ENCODE assay signal across 2 cellular contexts in genomic region chr9:129070670-129071525, GRCh38.
TF ChIP-seq lines count a peak whose summit lies in the region.

No MANE protein-coding gene starts in this region.

TF ChIP-seq in GM23338, 12 proteins besides CTCF, POLR2A, EP300 and RAD21 (continued from another document):
- TF ChIP-seq STAT1 (IDR thresholded peaks at IDR 0.05; ENCODE audit: unreplicated experiment) (no peak), POLR2AphosphoS5 (IDR thresholded peaks at IDR 0.05; ENCODE audit: low read depth) (no peak), EZH2 (IDR thresholded peaks at IDR 0.05; ENCODE audit: low read depth, unreplicated experiment) (no peak), CREB1 (CRISPR knock-in tag; IDR thresholded peaks at IDR 0.05; ENCODE audit: low read depth) (no peak)
- TF ChIP-seq, protein P1, sequence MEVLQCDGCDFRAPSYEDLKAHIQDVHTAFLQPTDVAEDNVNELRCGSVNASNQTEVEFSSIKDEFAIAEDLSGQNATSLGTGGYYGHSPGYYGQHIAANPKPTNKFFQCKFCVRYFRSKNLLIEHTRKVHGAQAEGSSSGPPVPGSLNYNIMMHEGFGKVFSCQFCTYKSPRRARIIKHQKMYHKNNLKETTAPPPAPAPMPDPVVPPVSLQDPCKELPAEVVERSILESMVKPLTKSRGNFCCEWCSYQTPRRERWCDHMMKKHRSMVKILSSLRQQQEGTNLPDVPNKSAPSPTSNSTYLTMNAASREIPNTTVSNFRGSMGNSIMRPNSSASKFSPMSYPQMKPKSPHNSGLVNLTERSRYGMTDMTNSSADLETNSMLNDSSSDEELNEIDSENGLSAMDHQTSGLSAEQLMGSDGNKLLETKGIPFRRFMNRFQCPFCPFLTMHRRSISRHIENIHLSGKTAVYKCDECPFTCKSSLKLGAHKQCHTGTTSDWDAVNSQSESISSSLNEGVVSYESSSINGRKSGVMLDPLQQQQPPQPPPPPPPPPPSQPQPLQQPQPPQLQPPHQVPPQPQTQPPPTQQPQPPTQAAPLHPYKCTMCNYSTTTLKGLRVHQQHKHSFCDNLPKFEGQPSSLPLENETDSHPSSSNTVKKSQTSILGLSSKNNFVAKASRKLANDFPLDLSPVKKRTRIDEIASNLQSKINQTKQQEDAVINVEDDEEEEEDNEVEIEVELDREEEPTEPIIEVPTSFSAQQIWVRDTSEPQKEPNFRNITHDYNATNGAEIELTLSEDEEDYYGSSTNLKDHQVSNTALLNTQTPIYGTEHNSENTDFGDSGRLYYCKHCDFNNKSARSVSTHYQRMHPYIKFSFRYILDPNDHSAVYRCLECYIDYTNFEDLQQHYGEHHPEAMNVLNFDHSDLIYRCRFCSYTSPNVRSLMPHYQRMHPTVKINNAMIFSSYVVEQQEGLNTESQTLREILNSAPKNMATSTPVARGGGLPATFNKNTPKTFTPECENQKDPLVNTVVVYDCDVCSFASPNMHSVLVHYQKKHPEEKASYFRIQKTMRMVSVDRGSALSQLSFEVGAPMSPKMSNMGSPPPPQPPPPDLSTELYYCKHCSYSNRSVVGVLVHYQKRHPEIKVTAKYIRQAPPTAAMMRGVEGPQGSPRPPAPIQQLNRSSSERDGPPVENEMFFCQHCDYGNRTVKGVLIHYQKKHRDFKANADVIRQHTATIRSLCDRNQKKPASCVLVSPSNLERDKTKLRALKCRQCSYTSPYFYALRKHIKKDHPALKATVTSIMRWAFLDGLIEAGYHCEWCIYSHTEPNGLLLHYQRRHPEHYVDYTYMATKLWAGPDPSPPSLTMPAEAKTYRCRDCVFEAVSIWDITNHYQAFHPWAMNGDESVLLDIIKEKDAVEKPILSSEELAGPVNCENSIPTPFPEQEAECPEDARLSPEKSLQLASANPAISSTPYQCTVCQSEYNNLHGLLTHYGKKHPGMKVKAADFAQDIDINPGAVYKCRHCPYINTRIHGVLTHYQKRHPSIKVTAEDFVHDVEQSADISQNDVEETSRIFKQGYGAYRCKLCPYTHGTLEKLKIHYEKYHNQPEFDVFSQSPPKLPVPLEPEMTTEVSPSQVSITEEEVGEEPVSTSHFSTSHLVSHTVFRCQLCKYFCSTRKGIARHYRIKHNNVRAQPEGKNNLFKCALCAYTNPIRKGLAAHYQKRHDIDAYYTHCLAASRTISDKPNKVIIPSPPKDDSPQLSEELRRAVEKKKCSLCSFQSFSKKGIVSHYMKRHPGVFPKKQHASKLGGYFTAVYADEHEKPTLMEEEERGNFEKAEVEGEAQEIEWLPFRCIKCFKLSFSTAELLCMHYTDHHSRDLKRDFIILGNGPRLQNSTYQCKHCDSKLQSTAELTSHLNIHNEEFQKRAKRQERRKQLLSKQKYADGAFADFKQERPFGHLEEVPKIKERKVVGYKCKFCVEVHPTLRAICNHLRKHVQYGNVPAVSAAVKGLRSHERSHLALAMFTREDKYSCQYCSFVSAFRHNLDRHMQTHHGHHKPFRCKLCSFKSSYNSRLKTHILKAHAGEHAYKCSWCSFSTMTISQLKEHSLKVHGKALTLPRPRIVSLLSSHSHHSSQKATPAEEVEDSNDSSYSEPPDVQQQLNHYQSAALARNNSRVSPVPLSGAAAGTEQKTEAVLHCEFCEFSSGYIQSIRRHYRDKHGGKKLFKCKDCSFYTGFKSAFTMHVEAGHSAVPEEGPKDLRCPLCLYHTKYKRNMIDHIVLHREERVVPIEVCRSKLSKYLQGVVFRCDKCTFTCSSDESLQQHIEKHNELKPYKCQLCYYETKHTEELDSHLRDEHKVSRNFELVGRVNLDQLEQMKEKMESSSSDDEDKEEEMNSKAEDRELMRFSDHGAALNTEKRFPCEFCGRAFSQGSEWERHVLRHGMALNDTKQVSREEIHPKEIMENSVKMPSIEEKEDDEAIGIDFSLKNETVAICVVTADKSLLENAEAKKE (CRISPR knock-in tag; IDR thresholded peaks at IDR 0.05): no peak
- TF ChIP-seq, protein P2, sequence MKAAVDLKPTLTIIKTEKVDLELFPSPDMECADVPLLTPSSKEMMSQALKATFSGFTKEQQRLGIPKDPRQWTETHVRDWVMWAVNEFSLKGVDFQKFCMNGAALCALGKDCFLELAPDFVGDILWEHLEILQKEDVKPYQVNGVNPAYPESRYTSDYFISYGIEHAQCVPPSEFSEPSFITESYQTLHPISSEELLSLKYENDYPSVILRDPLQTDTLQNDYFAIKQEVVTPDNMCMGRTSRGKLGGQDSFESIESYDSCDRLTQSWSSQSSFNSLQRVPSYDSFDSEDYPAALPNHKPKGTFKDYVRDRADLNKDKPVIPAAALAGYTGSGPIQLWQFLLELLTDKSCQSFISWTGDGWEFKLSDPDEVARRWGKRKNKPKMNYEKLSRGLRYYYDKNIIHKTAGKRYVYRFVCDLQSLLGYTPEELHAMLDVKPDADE (IDR thresholded peaks at IDR 0.05): no peak

TF ChIP-seq in WTC11, 78 proteins besides CTCF, POLR2A, EP300 and RAD21 (continued from another document):
- no peak for TF ChIP-seq ZNF281 (CRISPR knock-in tag; IDR thresholded peaks at IDR 0.05)
- TF ChIP-seq NFATC4 (CRISPR knock-in tag; IDR thresholded peaks at IDR 0.05): no peak
- no peak for TF ChIP-seq TCF7 (CRISPR knock-in tag; IDR thresholded peaks at IDR 0.05; ENCODE audit: low read depth)
- TF ChIP-seq, protein P3, sequence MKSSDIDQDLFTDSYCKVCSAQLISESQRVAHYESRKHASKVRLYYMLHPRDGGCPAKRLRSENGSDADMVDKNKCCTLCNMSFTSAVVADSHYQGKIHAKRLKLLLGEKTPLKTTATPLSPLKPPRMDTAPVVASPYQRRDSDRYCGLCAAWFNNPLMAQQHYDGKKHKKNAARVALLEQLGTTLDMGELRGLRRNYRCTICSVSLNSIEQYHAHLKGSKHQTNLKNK (CRISPR knock-in tag; IDR thresholded peaks at IDR 0.05): no peak
- TF ChIP-seq SMAD3 (CRISPR knock-in tag; IDR thresholded peaks at IDR 0.05; ENCODE audit: borderline replicate concordance): no peak
- TF ChIP-seq AR (CRISPR knock-in tag; IDR thresholded peaks at IDR 0.05): no peak
- no peak for TF ChIP-seq GRHL2 (CRISPR knock-in tag; IDR thresholded peaks at IDR 0.05; ENCODE audit: insufficient replicate concordance, severe bottlenecking)
- TF ChIP-seq FOXP4 (CRISPR knock-in tag; IDR thresholded peaks at IDR 0.05): no peak
- TF ChIP-seq RORB (CRISPR knock-in tag; IDR thresholded peaks at IDR 0.05): no peak
- no peak for TF ChIP-seq IRF2 (CRISPR knock-in tag; IDR thresholded peaks at IDR 0.05; ENCODE audit: borderline replicate concordance, low read depth)
- TF ChIP-seq, protein P4, sequence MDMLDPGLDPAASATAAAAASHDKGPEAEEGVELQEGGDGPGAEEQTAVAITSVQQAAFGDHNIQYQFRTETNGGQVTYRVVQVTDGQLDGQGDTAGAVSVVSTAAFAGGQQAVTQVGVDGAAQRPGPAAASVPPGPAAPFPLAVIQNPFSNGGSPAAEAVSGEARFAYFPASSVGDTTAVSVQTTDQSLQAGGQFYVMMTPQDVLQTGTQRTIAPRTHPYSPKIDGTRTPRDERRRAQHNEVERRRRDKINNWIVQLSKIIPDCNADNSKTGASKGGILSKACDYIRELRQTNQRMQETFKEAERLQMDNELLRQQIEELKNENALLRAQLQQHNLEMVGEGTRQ (CRISPR knock-in tag; IDR thresholded peaks at IDR 0.05): no peak
- no peak for TF ChIP-seq PREB (CRISPR knock-in tag; IDR thresholded peaks at IDR 0.05; ENCODE audit: borderline replicate concordance)
- no peak for TF ChIP-seq NR2C2 (CRISPR knock-in tag; IDR thresholded peaks at IDR 0.05)
- TF ChIP-seq E2F1 (CRISPR knock-in tag; IDR thresholded peaks at IDR 0.05): no peak
TF ChIP-seq in WTC11: peak in this region for 0.
